9 cellular contexts compared by ENCODE assay signal in the genomic region with DNA sequence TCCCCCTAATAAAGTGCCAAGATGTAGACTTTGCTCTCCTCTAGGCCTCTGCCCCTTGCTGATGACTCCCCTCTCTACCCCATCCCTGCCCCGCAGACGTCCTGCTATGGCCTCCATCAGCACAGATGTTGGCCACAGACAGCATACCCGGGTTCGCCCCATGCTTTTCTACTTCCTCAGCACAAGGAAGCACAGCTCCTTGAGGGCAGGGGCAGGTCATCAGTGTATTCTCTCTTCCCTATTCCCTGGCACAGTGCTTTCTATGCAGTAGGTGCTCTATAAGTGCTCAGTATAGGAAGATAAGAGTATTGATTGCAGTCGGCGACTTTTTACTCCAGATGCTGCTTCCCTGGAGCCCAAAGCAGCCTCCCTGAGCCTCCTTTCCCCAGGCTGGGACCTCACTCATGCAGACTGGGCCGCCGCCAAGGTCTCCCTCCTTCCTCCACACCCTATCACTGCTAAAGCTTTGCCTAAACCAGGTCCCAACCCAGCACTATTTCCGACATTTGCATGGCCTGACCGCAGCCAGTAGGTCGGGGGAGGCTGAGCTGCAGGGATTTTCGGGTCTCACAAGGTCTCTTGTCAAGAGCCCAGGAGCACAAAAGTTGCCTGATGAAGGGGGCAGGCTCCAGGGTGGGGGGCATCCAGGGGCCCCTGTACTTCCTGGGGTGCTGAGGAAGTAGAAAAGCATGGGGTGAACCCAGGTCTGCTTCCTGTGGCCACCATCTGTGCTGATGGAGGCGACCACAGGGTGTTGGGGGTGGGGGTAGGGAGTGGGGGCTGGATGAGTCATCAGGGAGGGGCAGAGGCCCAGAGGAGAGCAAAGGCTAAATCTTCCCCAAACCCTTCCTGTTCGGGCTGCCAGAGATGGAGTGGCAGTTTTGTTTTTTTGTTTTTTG. TPM values are rescaled to one million over a fixed set of nuclear protein-coding genes. Genes with fewer than 3 reads are reported as not detected.
DNase-seq lines count a peak whose midpoint lies in the region; ATAC-seq and TF ChIP-seq lines count a peak whose summit lies in the region.
"Had no signal": no experiment of that assay in that cellular context is flagged by ENCODE, and none has a peak within 500 bp of the region (broad histone marks: within the 10 kb centered on the region; RNA-seq: fewer than 3 reads in every experiment).

No MANE protein-coding gene starts in this region.

- H3K27me3 ChIP-seq in PC-9 (ENCODE audit: insufficient read depth, low read depth) (no peaks in the 10 kb centered on the region), mucosa of rectum (ENCODE audit: control insufficient read depth in 2 of 2, insufficient read depth in 2 of 2, low read length in 2 of 2) (no peaks in the 10 kb centered on the region), aorta (ENCODE audit: control insufficient read depth in 1 of 2, insufficient read depth in 2 of 2, low read length in 1 of 2) (no peaks in the 10 kb centered on the region)

- H3K4me2 ChIP-seq in PC-9 = peak overlapping the region; percentile 76

- no peaks in the 10 kb centered on the region for H3K79me2 ChIP-seq in PC-9 (ENCODE audit: low read depth)

- WGBS in aorta, 2 donors = 83% methylated on average over 14 of the region's 14 CpGs

- peaks cover 19% of the 10 kb centered on the region; the same call in 1 of the 2 replicates for H3F3A ChIP-seq in PC-9 (ENCODE audit: insufficient read depth, low read depth)

- CTCF ChIA-PET in PC-9 (lab: Charles Lee) = no interaction called here

- H3K4me1 Mint-ChIP-seq in activated T-helper 2 cell treated with anti-CD3 and anti-CD28 coated beads, Interferon-gamma antibody, Interleukin-2, Interleukin-4, amounts not matched to agents 10 μg/mL and 5 μg/mL and 100 μg/mL, durations not matched to agents 14 hours and 24 hours and 36 hours (ENCODE audit: low read depth) = peaks cover 45% of the 10 kb centered on the region

- POLR2A ChIA-PET in PC-9 (lab: Charles Lee; ENCODE audit: unreplicated experiment) = interaction anchor here (0.6 to 0.9 kb wide), 3 partner anchors 10 to 1825 kb away, joined by 3 to 6 read pairs (median 4); no protein-coding TSS in a partner anchor

- peaks cover 3% of the 10 kb centered on the region for H3K36me3 Mint-ChIP-seq in activated T-helper 2 cell treated with anti-CD3 and anti-CD28 coated beads, Interferon-gamma antibody, Interleukin-2, Interleukin-4, amounts not matched to agents 10 μg/mL and 5 μg/mL and 100 μg/mL, durations not matched to agents 14 hours and 24 hours and 36 hours (ENCODE audit: low read depth)

- peak overlapping the region; percentile 92 for H3K27ac Mint-ChIP-seq in activated T-helper 2 cell treated with anti-CD3 and anti-CD28 coated beads, Interferon-gamma antibody, Interleukin-2, Interleukin-4, amounts not matched to agents 10 μg/mL and 5 μg/mL and 100 μg/mL, durations not matched to agents 14 hours and 24 hours and 36 hours

- H3K9me3 ChIP-seq in PC-9 (ENCODE audit: insufficient read depth, low read depth) (no peaks in the 10 kb centered on the region), mucosa of rectum (ENCODE audit: control insufficient read depth in 2 of 2, low read length in 2 of 2) (no peaks in the 10 kb centered on the region), aorta (ENCODE audit: control insufficient read depth, low read length) (no peaks in the 10 kb centered on the region)

- no peaks in the 10 kb centered on the region for H3K9me2 ChIP-seq in PC-9 (ENCODE audit: insufficient read depth)

- ATAC-seq in GM18909 (IDR thresholded peaks at IDR 0.05; ENCODE audit: poor library complexity, unreplicated experiment) = peak; percentile 79
- ATAC-seq in HG02981 (IDR thresholded peaks at IDR 0.05; ENCODE audit: unreplicated experiment) = peak; percentile 71
- peak; percentile 52 for ATAC-seq in aorta (ENCODE audit: low FRiP score)

- DNase-seq in PC-9 (peak; percentile 63 to 67), aorta (peak in 1 of 2 donors; percentile 78), DMS53 treated with DMSO at 0.1 percent for 48 hours (lab: John Stamatoyannopoulos, UW; ENCODE audit: unreplicated experiment) (no peak), superior temporal gyrus (ENCODE audit: extremely low spot score) (no peak)
- peak; percentile 76 for DNase-seq in activated T-helper 2 cell treated with anti-CD3 and anti-CD28 coated beads, Interferon-gamma antibody, Interleukin-2, Interleukin-4, amounts not matched to agents 10 μg/mL and 5 μg/mL and 100 μg/mL, durations not matched to agents 14 hours and 24 hours and 36 hours (ENCODE audit: low spot score)

- TSS peak; percentile 30 for BruUV-seq in PC-9 (replicated peaks; lab: Mats Ljungman, UMichigan)

- peak overlapping the region; percentile 52; the same call in 1 of the 2 replicates for H2AFZ ChIP-seq in PC-9

- H3K9me3 Mint-ChIP-seq in activated T-helper 2 cell treated with anti-CD3 and anti-CD28 coated beads, Interferon-gamma antibody, Interleukin-2, Interleukin-4, amounts not matched to agents 10 μg/mL and 5 μg/mL and 100 μg/mL, durations not matched to agents 14 hours and 24 hours and 36 hours = no peaks in the 10 kb centered on the region

- TF ChIP-seq CTCF in PC-9 (conservative IDR thresholded peaks at IDR 0.05) = no peak

- peak overlapping the region; percentile 94 for H3K27ac ChIP-seq in PC-9
- H3K27ac ChIP-seq in mucosa of rectum (ENCODE audit: low read depth in 2 of 2, low read length in 2 of 2) = peak overlapping the region; percentile 17 to 76
- H3K27ac ChIP-seq in aorta (ENCODE audit: low read depth in 1 of 2, low read length in 2 of 2) = no peak overlapping the region

- peak overlapping the region; percentile 46 for H3K4me3 Mint-ChIP-seq in activated T-helper 2 cell treated with anti-CD3 and anti-CD28 coated beads, Interferon-gamma antibody, Interleukin-2, Interleukin-4, amounts not matched to agents 10 μg/mL and 5 μg/mL and 100 μg/mL, durations not matched to agents 14 hours and 24 hours and 36 hours (ENCODE audit: low read depth)

- intact Hi-C loops in PC-9 (cut with micrococcal nuclease; ENCODE audit: unreplicated experiment) (loop anchor here (1.0 kb wide), 1 partner anchor 20 kb away; no protein-coding TSS in a partner anchor), aorta (cut with DNase I) (no loop called here)
- intact Hi-C loops in activated T-helper 2 cell treated with anti-CD3 and anti-CD28 coated beads, Interferon-gamma antibody, Interleukin-2, Interleukin-4, amounts not matched to agents 10 μg/mL and 5 μg/mL and 100 μg/mL, durations not matched to agents 14 hours and 24 hours and 36 hours (cut with micrococcal nuclease) = loop anchor here (1.0 kb wide), 1 partner anchor 20 kb away; no protein-coding TSS in a partner anchor

- no peaks in the 10 kb centered on the region for H3K27me3 Mint-ChIP-seq in activated T-helper 2 cell treated with anti-CD3 and anti-CD28 coated beads, Interferon-gamma antibody, Interleukin-2, Interleukin-4, amounts not matched to agents 10 μg/mL and 5 μg/mL and 100 μg/mL, durations not matched to agents 14 hours and 24 hours and 36 hours (ENCODE audit: low read depth)

- H3K4me1 ChIP-seq in PC-9 (replicated peaks; ENCODE audit: insufficient read depth) (peaks cover 29% of the 10 kb centered on the region), mucosa of rectum (ENCODE audit: control insufficient read depth in 2 of 2, insufficient read depth in 2 of 2, low read length in 2 of 2) (peaks cover 4 to 8% of the 10 kb centered on the region in 2 donors), aorta (ENCODE audit: control insufficient read depth in 1 of 2, insufficient read depth in 2 of 2, low read length in 2 of 2) (no peaks in the 10 kb centered on the region)

- no peaks in the 10 kb centered on the region for H3K36me3 ChIP-seq in PC-9 (ENCODE audit: low read depth)
- H3K36me3 ChIP-seq in mucosa of rectum (ENCODE audit: control insufficient read depth in 2 of 2, insufficient read depth in 2 of 2, low read length in 2 of 2) = no peaks in the 10 kb centered on the region
- no peaks in the 10 kb centered on the region for H3K36me3 ChIP-seq in aorta (ENCODE audit: control insufficient read depth in 1 of 2, insufficient read depth in 2 of 2, low read length in 1 of 2)

- peak overlapping the region; percentile 43 for H3K4me3 ChIP-seq in PC-9
- H3K4me3 ChIP-seq in mucosa of rectum (ENCODE audit: low read length in 2 of 2) = no peak overlapping the region
- H3K4me3 ChIP-seq in aorta (ENCODE audit: low read length in 2 of 2) = no peak overlapping the region

- H4K20me1 ChIP-seq in PC-9 (ENCODE audit: insufficient read depth) = no peaks in the 10 kb centered on the region

- H3K9ac ChIP-seq in mucosa of rectum (ENCODE audit: low read depth in 1 of 2, low read length in 2 of 2) = no peak overlapping the region

RNA-seq across cellular contexts. Expression of gene CALHM3, which starts 8.0 kb away (rescaled TPM):
- total RNA-seq in PC-9 (2021) (12.5 and 13.1 TPM in 2 replicates), aorta (not detected)
- not detected in 2 replicates for total RNA-seq in activated T-helper 2 cell treated with anti-CD3 and anti-CD28 coated beads, Interferon-gamma antibody, Interleukin-2, Interleukin-4, amounts not matched to agents 10 μg/mL and 5 μg/mL and 100 μg/mL, durations not matched to agents 14 hours and 24 hours and 36 hours
- not detected for polyA plus RNA-seq in aorta
- total RNA-seq: pulmonary artery endothelial cell had no signal

RNA-seq across cellular contexts. Expression of gene CALHM1, which starts 12.3 kb away (rescaled TPM):
- not detected in 2 replicates for total RNA-seq in PC-9 (2021)
- total RNA-seq in activated T-helper 2 cell treated with anti-CD3 and anti-CD28 coated beads, Interferon-gamma antibody, Interleukin-2, Interleukin-4, amounts not matched to agents 10 μg/mL and 5 μg/mL and 100 μg/mL, durations not matched to agents 14 hours and 24 hours and 36 hours = 0.09 TPM in 1 of 2 replicates, not detected in the other
- total RNA-seq in aorta = not detected
- polyA plus RNA-seq in aorta = not detected
- total RNA-seq: pulmonary artery endothelial cell had no signal

RNA-seq across cellular contexts. Expression of gene CALHM2, which starts 18.8 kb away (rescaled TPM):
- 46.3 and 54.1 TPM in 2 replicates for total RNA-seq in PC-9 (2021)
- total RNA-seq in activated T-helper 2 cell treated with anti-CD3 and anti-CD28 coated beads, Interferon-gamma antibody, Interleukin-2, Interleukin-4, amounts not matched to agents 10 μg/mL and 5 μg/mL and 100 μg/mL, durations not matched to agents 14 hours and 24 hours and 36 hours = 20.3 and 21.1 TPM in 2 replicates
- 10 to 100 TPM; 52.8 to 81.9 TPM for total RNA-seq in aorta
- polyA plus RNA-seq in aorta = 10 to 100 TPM; 31.7 to 90.4 TPM

RNA-seq across cellular contexts. Expression of gene NEURL1, which starts 22.5 kb away (rescaled TPM):
- total RNA-seq in PC-9 (2021) (3.0 and 4.8 TPM in 2 replicates), aorta (under 1 TPM; 0.16 to 0.18 TPM)
- total RNA-seq in activated T-helper 2 cell treated with anti-CD3 and anti-CD28 coated beads, Interferon-gamma antibody, Interleukin-2, Interleukin-4, amounts not matched to agents 10 μg/mL and 5 μg/mL and 100 μg/mL, durations not matched to agents 14 hours and 24 hours and 36 hours = 1.7 and 2.2 TPM in 2 replicates
- 1 to 10 TPM in 1 of 2 donors, under 1 TPM in 1; 0.51 to 2.8 TPM for polyA plus RNA-seq in aorta

Comparison
In these comparisons a context has a peak if more than half of its experiments do, and no peak if none do; other contexts are left out.
1. DNase-seq: peak in PC-9 (2 of 2) and activated T-helper 2 cell treated with anti-CD3 and anti-CD28 coated beads, Interferon-gamma antibody, Interleukin-2, Interleukin-4, amounts not matched to agents 10 μg/mL and 5 μg/mL and 100 μg/mL, durations not matched to agents 14 hours and 24 hours and 36 hours (single experiment); none in DMS53 treated with DMSO at 0.1 percent for 48 hours (single experiment) and superior temporal gyrus (single experiment).
2. H3K27ac ChIP-seq: peak in PC-9 (single experiment) and mucosa of rectum (2 of 2); none in aorta (0 of 2).
3. RNA of gene CALHM3, which starts 8.0 kb away (total RNA-seq): 12.5 to 13.1 TPM in PC-9; not detected in aorta and not detected in activated T-helper 2 cell treated with anti-CD3 and anti-CD28 coated beads, Interferon-gamma antibody, Interleukin-2, Interleukin-4, amounts not matched to agents 10 μg/mL and 5 μg/mL and 100 μg/mL, durations not matched to agents 14 hours and 24 hours and 36 hours; every median in the first group is over 10 times any median in the second.
4. intact Hi-C loops: an anchor here in PC-9 (1.0 kb wide) and activated T-helper 2 cell treated with anti-CD3 and anti-CD28 coated beads, Interferon-gamma antibody, Interleukin-2, Interleukin-4, amounts not matched to agents 10 μg/mL and 5 μg/mL and 100 μg/mL, durations not matched to agents 14 hours and 24 hours and 36 hours (1.0 kb wide); none called in aorta.
5. Peak in every context shown above with its lines, with median percentiles within 50 percentile points of each other: ATAC-seq.